In genomic region chr10:64345856-64346255, GRCh38 we compare ENCODE assay signal across 24 cellular contexts.
DNase-seq lines count a peak whose midpoint lies in the region; ATAC-seq and TF ChIP-seq lines count a peak whose summit lies in the region.
"Had no signal": no experiment of that assay in that cellular context is flagged by ENCODE, and none has a peak within 500 bp of the region (broad histone marks: within the 10 kb centered on the region; RNA-seq: fewer than 3 reads in every experiment).

No MANE protein-coding gene starts in this region.

- H3K36me3 ChIP-seq in trophoblast cell (ENCODE audit: control insufficient read depth in 1 of 2, insufficient read depth in 2 of 2, low read length in 2 of 2) (no peaks in the 10 kb centered on the region), endodermal cell (ENCODE audit: control insufficient read depth, insufficient read depth, low read length) (no peaks in the 10 kb centered on the region)
- H3K36me3 ChIP-seq: BE2C had no signal

- H3K4ac ChIP-seq in trophoblast cell (ENCODE audit: low read depth, low read length) = no peak overlapping the region

- no peak overlapping the region for H3K4me2 ChIP-seq in trophoblast cell (ENCODE audit: low read length)
- H3K4me2 ChIP-seq: A549, PC-9 had no signal

- H3K27me3 ChIP-seq in trophoblast cell (ENCODE audit: insufficient read depth, low read length) = no peaks in the 10 kb centered on the region
- peaks cover 47% of the 10 kb centered on the region for H3K27me3 ChIP-seq in endodermal cell (ENCODE audit: control insufficient read depth, insufficient read depth, low read length, poor library complexity, severe bottlenecking)
- H3K27me3 ChIP-seq: BE2C had no signal

- H3K79me1 ChIP-seq in trophoblast cell (ENCODE audit: low read length) = no peaks in the 10 kb centered on the region

- no peak for TF ChIP-seq CTCF in endodermal cell (conservative IDR thresholded peaks at IDR 0.05)

- peaks cover 34% of the 10 kb centered on the region for H3K27me3 Mint-ChIP-seq in endodermal cell (ENCODE audit: insufficient read depth)

- no peak overlapping the region for H4K8ac ChIP-seq in trophoblast cell (ENCODE audit: low read depth, low read length)

- H3K27ac Mint-ChIP-seq in endodermal cell = no peak overlapping the region

- H2BK120ac ChIP-seq in trophoblast cell (ENCODE audit: insufficient read depth, low read length, poor library complexity) = no peak overlapping the region

- H3K36me3 Mint-ChIP-seq in endodermal cell (ENCODE audit: low read depth) = no peaks in the 10 kb centered on the region

- H3K4me1 ChIP-seq in trophoblast cell (ENCODE audit: control insufficient read depth in 1 of 2, insufficient read depth in 2 of 2, low read length in 2 of 2) (no peaks in the 10 kb centered on the region), endodermal cell (ENCODE audit: control insufficient read depth, insufficient read depth, low read length) (no peaks in the 10 kb centered on the region)
- H3K4me1 ChIP-seq: A549, BE2C had no signal

- H3K14ac ChIP-seq in trophoblast cell (ENCODE audit: low read length) = no peak overlapping the region

- no peak overlapping the region for H3K9ac ChIP-seq in trophoblast cell (ENCODE audit: low read length)
- H3K9ac ChIP-seq in endodermal cell (ENCODE audit: extremely low read depth, low read length, poor library complexity, severe bottlenecking) = no peak overlapping the region

- H3K4me1 Mint-ChIP-seq in endodermal cell = peaks cover 22% of the 10 kb centered on the region

- no peak overlapping the region for H2AFZ ChIP-seq in trophoblast cell (ENCODE audit: insufficient read depth, low read length, poor library complexity)
- H2AFZ ChIP-seq: PC-9 had no signal

- H4K12ac ChIP-seq in trophoblast cell (ENCODE audit: low read depth, low read length) = no peak overlapping the region

- no peak overlapping the region for H3K4me3 ChIP-seq in trophoblast cell (ENCODE audit: low read depth, low read length)
- no peak overlapping the region for H3K4me3 ChIP-seq in endodermal cell (ENCODE audit: low read length)
- H3K4me3 ChIP-seq: A549, K562, PC-9, SK-N-MC had no signal

- H3K18ac ChIP-seq in trophoblast cell (ENCODE audit: low read length) = no peak overlapping the region

- H3K79me2 ChIP-seq in trophoblast cell (ENCODE audit: control insufficient read depth, insufficient read depth, low read length, poor library complexity) = no peaks in the 10 kb centered on the region

- H2BK12ac ChIP-seq in trophoblast cell (ENCODE audit: low read length) = no peak overlapping the region

- H4K91ac ChIP-seq in trophoblast cell (ENCODE audit: low read depth, low read length) = no peak overlapping the region

- no peak overlapping the region for H2AK5ac ChIP-seq in trophoblast cell (ENCODE audit: low read length)

- no peak overlapping the region for H3K23ac ChIP-seq in trophoblast cell (ENCODE audit: low read length)

- DNase-seq in MV-4-11 (lab: John Stamatoyannopoulos, UW) (peak; percentile 16), globus pallidus (ENCODE audit: low spot score) (peak; percentile 43), pons (ENCODE audit: low spot score) (peak; percentile 43), trophoblast cell (no peak), T-helper 9 cell (no peak), endodermal cell (no peak)
- DNase-seq: BE2C, DMS53, GDM1, HCEC 1CT, NCI-H1417, NCI-H187, NCI-H446, NCI-H526, PC-9, RPMI8226, SHP77, SW 1271 had no signal

- H3K27ac ChIP-seq in trophoblast cell (ENCODE audit: low read depth, low read length) (no peak overlapping the region), endodermal cell (ENCODE audit: low read depth, low read length) (no peak overlapping the region)
- H3K27ac ChIP-seq: A549, HL-60, PC-9, SK-N-MC had no signal

- no peak overlapping the region for H3K4me3 Mint-ChIP-seq in endodermal cell

- ATAC-seq in GM18868 (IDR thresholded peaks at IDR 0.05; ENCODE audit: unreplicated experiment) = peak; percentile 48
- ATAC-seq: A549, HepG2, K562 had no signal

- H3K9me3 ChIP-seq in trophoblast cell (ENCODE audit: insufficient read depth, low read depth, low read length) (no peaks in the 10 kb centered on the region), endodermal cell (ENCODE audit: control insufficient read depth, low read length) (no peaks in the 10 kb centered on the region)
- H3K9me3 ChIP-seq: A549, BE2C had no signal

- no peak overlapping the region for H2BK5ac ChIP-seq in trophoblast cell (ENCODE audit: low read depth, low read length, poor library complexity)

- no peaks in the 10 kb centered on the region for H3K9me3 Mint-ChIP-seq in endodermal cell

Comparison
In these comparisons a context has a peak if more than half of its experiments do, and no peak if none do; other contexts are left out.
1. DNase-seq: peak in MV-4-11 (single experiment), globus pallidus (single experiment) and pons (single experiment); none in trophoblast cell (0 of 2), T-helper 9 cell (single experiment) and endodermal cell (single experiment).